Comparison of ENCODE assay signal across 8 cellular contexts in the genomic region with DNA sequence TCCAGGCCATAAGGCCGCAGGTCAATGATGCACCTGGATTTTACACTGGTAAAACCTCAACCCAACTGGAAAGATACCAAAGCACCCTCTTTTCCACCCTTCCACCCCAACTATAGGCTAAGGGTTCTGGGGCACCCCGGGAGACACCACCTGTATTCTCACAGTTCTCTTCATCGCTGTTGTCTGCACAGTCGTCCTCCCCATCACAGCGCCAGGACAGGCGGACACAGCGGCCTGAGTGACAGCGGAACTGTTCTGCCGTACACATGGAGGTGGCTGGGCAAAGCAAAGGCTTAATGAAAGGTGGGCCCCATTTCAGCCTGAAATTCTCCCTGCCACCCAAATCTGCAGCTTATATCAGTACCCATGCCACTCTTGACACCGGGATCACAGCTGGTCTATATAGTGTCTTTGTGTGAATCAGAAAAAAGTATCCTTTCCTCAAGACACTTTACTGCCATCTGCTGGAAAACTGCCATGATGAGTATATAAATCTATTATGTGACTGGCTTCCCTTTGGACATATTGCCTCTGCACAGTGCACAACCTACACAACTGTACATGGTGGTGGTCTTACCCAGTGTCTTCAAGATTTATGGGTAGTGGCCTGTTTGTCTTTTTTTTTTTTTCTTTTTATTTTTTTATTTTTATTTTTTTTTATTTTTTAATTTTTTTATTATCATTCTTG. TPM values are rescaled to one million over a fixed set of nuclear protein-coding genes. Genes with fewer than 3 reads are reported as not detected.
DNase-seq lines count a peak whose midpoint lies in the region; ATAC-seq and TF ChIP-seq lines count a peak whose summit lies in the region.

No MANE protein-coding gene starts in this region.

- ATAC-seq in HG02884 (IDR thresholded peaks at IDR 0.05; ENCODE audit: unreplicated experiment) (no peak), HG03135 (IDR thresholded peaks at IDR 0.05; ENCODE audit: unreplicated experiment) (no peak), HG03442 (IDR thresholded peaks at IDR 0.05; ENCODE audit: unreplicated experiment) (no peak)

- no peaks in the 10 kb centered on the region for H3K36me3 ChIP-seq in PC-9 (ENCODE audit: low read depth)
- no peaks in the 10 kb centered on the region for H3K36me3 ChIP-seq in fibroblast of lung (ENCODE audit: control insufficient read depth, insufficient read depth, low read length)
- no peaks in the 10 kb centered on the region for H3K36me3 ChIP-seq in uterus

- no TSS peak for BruUV-seq in PC-9 (replicated peaks; lab: Mats Ljungman, UMichigan)

- H4K20me1 ChIP-seq in PC-9 (ENCODE audit: insufficient read depth) (no peaks in the 10 kb centered on the region), fibroblast of lung (ENCODE audit: control insufficient read depth, extremely low read depth, insufficient read depth, low read length) (no peaks in the 10 kb centered on the region)

- CTCF ChIA-PET in PC-9 (lab: Charles Lee): interaction anchor here (0.7 kb wide), 1 partner anchor 168 kb away, joined by 11 read pairs; no protein-coding TSS in a partner anchor

- no peak overlapping the region for H3K9ac ChIP-seq in fibroblast of lung (ENCODE audit: insufficient read depth, low read length)

- H3K4me2 ChIP-seq in PC-9 (no peak overlapping the region), fibroblast of lung (ENCODE audit: extremely low read depth, insufficient read depth, low read length) (no peak overlapping the region)

- H3K79me2 ChIP-seq in PC-9 (ENCODE audit: low read depth) (no peaks in the 10 kb centered on the region), fibroblast of lung (ENCODE audit: control insufficient read depth, insufficient read depth, low read length) (no peaks in the 10 kb centered on the region)

- peak; percentile 53 for TF ChIP-seq CTCF in PC-9 (conservative IDR thresholded peaks at IDR 0.05)
- TF ChIP-seq CTCF in fibroblast of lung (conservative IDR thresholded peaks at IDR 0.05 in 1 of 2, IDR thresholded peaks at IDR 0.05 in 1 of 2; ENCODE audit: low read depth in 1 of 2, low read length in 2 of 2): peak; percentile 6 to 26
- no peak for TF ChIP-seq CTCF in uterus (IDR thresholded peaks at IDR 0.05)

- peaks cover 22% of the 10 kb centered on the region for H3F3A ChIP-seq in PC-9 (ENCODE audit: insufficient read depth, low read depth)

- POLR2A ChIA-PET in PC-9 (lab: Charles Lee; ENCODE audit: unreplicated experiment): no interaction called here

- no peak for TF ChIP-seq POLR2A in uterus (IDR thresholded peaks at IDR 0.05)

- H2AFZ ChIP-seq in PC-9: no peak overlapping the region
- no peak overlapping the region for H2AFZ ChIP-seq in fibroblast of lung (ENCODE audit: low read length)

- intact Hi-C loops in PC-9 (cut with micrococcal nuclease; ENCODE audit: unreplicated experiment): no loop called here
- intact Hi-C loops in uterus (cut with DNase I; ENCODE audit: low total_unique reads): no loop called here

- peak; percentile 57 for DNase-seq in DMS153 (lab: John Stamatoyannopoulos, UW)
- peak; percentile 59 for DNase-seq in HT1080 (ENCODE audit: low read depth)
- no peak for DNase-seq in PC-9
- peak; percentile 40 to 41 for DNase-seq in fibroblast of lung (ENCODE audit: low read depth in 2 of 2)
- no peak for DNase-seq in uterus

- H3K9me2 ChIP-seq in PC-9 (ENCODE audit: insufficient read depth): no peaks in the 10 kb centered on the region

- peaks cover 37% of the 10 kb centered on the region for H3K4me1 ChIP-seq in PC-9 (replicated peaks; ENCODE audit: insufficient read depth)
- no peaks in the 10 kb centered on the region for H3K4me1 ChIP-seq in fibroblast of lung (ENCODE audit: control insufficient read depth, extremely low read depth, insufficient read depth, low read length)
- no peaks in the 10 kb centered on the region for H3K4me1 ChIP-seq in uterus

- H3K27ac ChIP-seq in PC-9: no peak overlapping the region
- H3K27ac ChIP-seq in fibroblast of lung (ENCODE audit: insufficient read depth, low read length): no peak overlapping the region
- H3K27ac ChIP-seq in uterus: no peak overlapping the region

- H3K9me3 ChIP-seq in PC-9 (ENCODE audit: insufficient read depth, low read depth) (no peaks in the 10 kb centered on the region), fibroblast of lung (ENCODE audit: control insufficient read depth, insufficient read depth, low read depth, low read length) (no peaks in the 10 kb centered on the region), uterus (no peaks in the 10 kb centered on the region)

- H3K27me3 ChIP-seq in PC-9 (ENCODE audit: insufficient read depth, low read depth): no peaks in the 10 kb centered on the region
- no peaks in the 10 kb centered on the region for H3K27me3 ChIP-seq in fibroblast of lung (ENCODE audit: control insufficient read depth, insufficient read depth, low read length)
- no peaks in the 10 kb centered on the region for H3K27me3 ChIP-seq in uterus

- no peak overlapping the region for H3K4me3 ChIP-seq in PC-9
- H3K4me3 ChIP-seq in fibroblast of lung (replicated peaks in 1 of 4; ENCODE audit: control extremely low read depth in 1 of 4, insufficient read depth in 1 of 4, low read depth in 3 of 4, low read length in 4 of 4): no peak overlapping the region
- no peak overlapping the region for H3K4me3 ChIP-seq in uterus

RNA-seq across cellular contexts. Expression of a gene that starts 21.5 kb away (rescaled TPM):
- total RNA-seq in HT1080 (2014; rRNA removed; shearing (Covaris generic)): 1.9 and 2.1 TPM in 2 replicates
- polyA plus RNA-seq in HT1080 (2015; cell fraction: cytosol; rRNA removed): 3.5 and 3.8 TPM in 2 replicates
- 11.9 and 12.2 TPM in 2 replicates for polyA plus RNA-seq in HT1080 (2015; cell fraction: nucleus; rRNA removed)
- total RNA-seq in PC-9 (2021) (9.6 and 15.7 TPM in 2 replicates), fibroblast of lung (1.3 TPM in 2 replicates), uterus (10 to 100 TPM in 2 of 4 donors, 1 to 10 TPM in 1, under 1 TPM in 1; 0.77 to 21.2 (median 9.3) TPM)
- polyA plus RNA-seq in fibroblast of lung: 2.9 and 3.3 TPM in 2 replicates
- 3.7 and 3.8 TPM in 2 replicates for polyA plus RNA-seq in fibroblast of lung (2012)
- polyA minus RNA-seq in fibroblast of lung (ENCODE audit: low replicate concordance): 24.3 and 56.5 TPM in 2 replicates

RNA-seq across cellular contexts. Expression of a gene that starts 39.7 kb away (rescaled TPM):
- total RNA-seq in HT1080 (2014; rRNA removed; shearing (Covaris generic)): 10.0 and 16.2 TPM in 2 replicates
- polyA plus RNA-seq in HT1080 (2015; cell fraction: cytosol; rRNA removed): 19.4 and 23.1 TPM in 2 replicates
- polyA plus RNA-seq in HT1080 (2015; cell fraction: nucleus; rRNA removed): 17.5 and 19.2 TPM in 2 replicates
- total RNA-seq in PC-9 (2021) (87.2 and 88.3 TPM in 2 replicates), fibroblast of lung (13.9 and 15.5 TPM in 2 replicates), uterus (10 to 100 TPM in 2 of 4 donors, 1 to 10 TPM in 2; 4.9 to 33.8 (median 19.5) TPM)
- 34.1 TPM in 2 replicates for polyA plus RNA-seq in fibroblast of lung
- polyA plus RNA-seq in fibroblast of lung (2012): 28.8 and 36.7 TPM in 2 replicates
- 34.8 and 41.2 TPM in 2 replicates for polyA minus RNA-seq in fibroblast of lung (ENCODE audit: low replicate concordance)

RNA-seq across cellular contexts. Expression of a gene that starts 50.8 kb away (rescaled TPM):
- 90.7 and 110 TPM in 2 replicates for total RNA-seq in HT1080 (2014; rRNA removed; shearing (Covaris generic))
- 57.1 and 71.5 TPM in 2 replicates for polyA plus RNA-seq in HT1080 (2015; cell fraction: cytosol; rRNA removed)
- polyA plus RNA-seq in HT1080 (2015; cell fraction: nucleus; rRNA removed): 216 and 225 TPM in 2 replicates
- total RNA-seq in PC-9 (2021) (155 and 195 TPM in 2 replicates), fibroblast of lung (61.4 and 111 TPM in 2 replicates), uterus (10 to 100 TPM; 19.7 to 88.8 (median 44.2) TPM)
- polyA plus RNA-seq in fibroblast of lung: 64.7 and 91.9 TPM in 2 replicates
- 50.8 and 58.1 TPM in 2 replicates for polyA plus RNA-seq in fibroblast of lung (2012)
- 53.2 and 104 TPM in 2 replicates for polyA minus RNA-seq in fibroblast of lung (ENCODE audit: low replicate concordance)

Comparison
In these comparisons a context has a peak if more than half of its experiments do, and no peak if none do; other contexts are left out.
1. DNase-seq: peak in DMS153 (single experiment), HT1080 (single experiment) and fibroblast of lung (2 of 2); none in PC-9 (0 of 2) and uterus (0 of 2).
2. CTCF ChIP-seq: peak in PC-9 (single experiment) and fibroblast of lung (2 of 2); none in uterus (0 of 4).